Comparison of ENCODE assay signal across 8 cellular contexts in genomic region chr3:66038384-66038725, GRCh38. TPM values are rescaled to one million over a fixed set of nuclear protein-coding genes. Genes with fewer than 3 reads are reported as not detected.
DNase-seq lines count a peak whose midpoint lies in the region; ATAC-seq, FAIRE-seq and TF ChIP-seq lines count a peak whose summit lies in the region.

No MANE protein-coding gene starts in this region.

- H3K9me3 ChIP-seq in small intestine (ENCODE audit: control insufficient read depth, low read depth): no peaks in the 10 kb centered on the region

- no peaks in the 10 kb centered on the region for H3K4me1 ChIP-seq in small intestine (ENCODE audit: control insufficient read depth in 2 of 2, insufficient read depth in 1 of 2, low read depth in 1 of 2, low read length in 1 of 2)

- peaks cover 57% of the 10 kb centered on the region for H3K27me3 Mint-ChIP-seq in activated CD4-positive, alpha-beta memory T cell treated with anti-CD3 and anti-CD28 coated beads for 36 hours

- no peak for DNase-seq in activated CD4-positive, alpha-beta memory T cell treated with anti-CD3 and anti-CD28 coated beads for 36 hours
- DNase-seq in left ventricle myocardium superior: no peak
- peak; percentile 86 for DNase-seq in small intestine
- DNase-seq in D721Med (ENCODE audit: insufficient read length, low spot score): no peak
- DNase-seq in G401 (ENCODE audit: low spot score): no peak
- no peak for DNase-seq in NCI-H2196 treated with DMSO at 0.1 percent for 48 hours (lab: John Stamatoyannopoulos, UW; ENCODE audit: unreplicated experiment)

- FAIRE-seq in small intestine (lab: Jason Lieb, UNC) (no peak), D721Med (lab: Jason Lieb, UNC) (no peak)

- POLR2A ChIA-PET in activated CD4-positive, alpha-beta memory T cell treated with anti-CD3 and anti-CD28 coated beads for 36 hours (lab: Charles Lee): no interaction called here

- CTCF ChIA-PET in activated CD4-positive, alpha-beta memory T cell treated with anti-CD3 and anti-CD28 coated beads for 36 hours (lab: Charles Lee): no interaction called here

- no peak for TF ChIP-seq CTCF in D721Med (IDR thresholded peaks at IDR 0.05; ENCODE audit: insufficient read depth, missing control alignments)

- peak overlapping the region; percentile 85 to 86 for H3K4me3 ChIP-seq in small intestine (ENCODE audit: low read depth in 1 of 2, low read length in 2 of 2)

- no peaks in the 10 kb centered on the region for H3K36me3 ChIP-seq in small intestine (ENCODE audit: control insufficient read depth in 2 of 2, insufficient read depth in 2 of 2, low read length in 2 of 2)

- H3K27ac Mint-ChIP-seq in activated CD4-positive, alpha-beta memory T cell treated with anti-CD3 and anti-CD28 coated beads for 36 hours: no peak overlapping the region

- in situ Hi-C loops in G401 (cut with HindIII; ENCODE audit: low sequenced_read_pairs): no loop called here

- peaks cover 23% of the 10 kb centered on the region for H3K4me1 Mint-ChIP-seq in activated CD4-positive, alpha-beta memory T cell treated with anti-CD3 and anti-CD28 coated beads for 36 hours (ENCODE audit: low read depth)

- H3K27ac ChIP-seq in small intestine (ENCODE audit: low read depth in 1 of 2, low read length in 1 of 2): peak overlapping the region; percentile 80 to 95

- WGBS in small intestine, 3 donors: 0 to 2% (median 1%) methylated on average over 25 of the region's 25 CpGs

- intact Hi-C loops in activated CD4-positive, alpha-beta memory T cell treated with anti-CD3 and anti-CD28 coated beads for 36 hours (cut with micrococcal nuclease): loop anchor here (5.0 kb wide), 1 partner anchor 184 kb away; the partner anchor contains the start of gene SLC25A26
- intact Hi-C loops in left ventricle myocardium superior (cut with micrococcal nuclease): no loop called here

- H3K9me3 Mint-ChIP-seq in activated CD4-positive, alpha-beta memory T cell treated with anti-CD3 and anti-CD28 coated beads for 36 hours: no peaks in the 10 kb centered on the region

- no peaks in the 10 kb centered on the region for H3K36me3 Mint-ChIP-seq in activated CD4-positive, alpha-beta memory T cell treated with anti-CD3 and anti-CD28 coated beads for 36 hours

- H3K4me3 Mint-ChIP-seq in activated CD4-positive, alpha-beta memory T cell treated with anti-CD3 and anti-CD28 coated beads for 36 hours: peak overlapping the region; percentile 76

- ATAC-seq in GM18519 (IDR thresholded peaks at IDR 0.05; ENCODE audit: low FRiP score, unreplicated experiment) (peak; percentile 6), HG02943 (IDR thresholded peaks at IDR 0.05; ENCODE audit: low read depth, unreplicated experiment) (peak; percentile 24), left ventricle myocardium superior (peak; percentile 42)

- no peaks in the 10 kb centered on the region for H3K27me3 ChIP-seq in small intestine (ENCODE audit: control insufficient read depth in 2 of 2, insufficient read depth in 2 of 2, low read length in 2 of 2)

RNA-seq across cellular contexts. Expression of gene MAGI1, which starts 0.4 kb away (rescaled TPM):
- total RNA-seq in activated CD4-positive, alpha-beta memory T cell treated with anti-CD3 and anti-CD28 coated beads for 36 hours: under 1 TPM; 0.21 to 0.24 TPM
- 37.5 TPM for total RNA-seq in left ventricle myocardium superior
- 10 to 100 TPM in 2 of 3 donors, 1 to 10 TPM in 1; 10.0 to 13.0 (median 12.2) TPM for polyA plus RNA-seq in small intestine
- 7.7 and 11.0 TPM in 2 replicates for total RNA-seq in G401 (2014; rRNA removed; shearing (Covaris generic))
